Comparison of ENCODE assay signal across 26 cellular contexts in the genomic region with DNA sequence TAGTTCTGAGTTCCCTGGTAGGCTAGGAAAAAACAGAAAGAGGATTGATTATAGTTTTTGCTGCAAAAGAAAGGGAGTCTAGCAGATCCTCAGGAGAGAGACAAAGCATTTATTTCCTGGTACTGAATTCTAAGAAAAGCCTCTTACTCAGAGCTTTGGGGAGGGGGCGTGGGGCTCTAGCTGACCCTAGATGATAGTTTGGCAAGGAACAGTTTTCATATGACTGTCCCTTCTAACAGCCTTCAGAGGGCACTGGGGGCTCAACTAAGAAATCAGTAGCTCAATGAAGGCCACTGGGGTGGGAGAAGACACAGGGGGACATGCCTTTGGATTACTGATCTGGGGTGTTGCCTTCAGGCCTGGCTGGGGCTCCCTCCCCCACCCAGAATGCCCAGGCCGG. TPM values are rescaled to one million over a fixed set of nuclear protein-coding genes. Genes with fewer than 3 reads are reported as not detected.
DNase-seq lines count a peak whose midpoint lies in the region; ATAC-seq and TF ChIP-seq lines count a peak whose summit lies in the region.
"Had no signal": no experiment of that assay in that cellular context is flagged by ENCODE, and none has a peak within 500 bp of the region (broad histone marks: within the 10 kb centered on the region; RNA-seq: fewer than 3 reads in every experiment).

No MANE protein-coding gene starts in this region.

- H3K27ac ChIP-seq in hepatocyte: peak overlapping the region; percentile 69
- H3K27ac ChIP-seq: RWPE1 had no signal

- no peaks in the 10 kb centered on the region for H3K79me2 ChIP-seq in hepatocyte

- no peak for TF ChIP-seq CTCF in hepatocyte (IDR thresholded peaks at IDR 0.05; ENCODE audit: poor library complexity)

- H3K36me3 ChIP-seq in hepatocyte (replicated peaks; ENCODE audit: insufficient read depth, low read depth): no peaks in the 10 kb centered on the region

- no peaks in the 10 kb centered on the region for H3K36me3 Mint-ChIP-seq in activated CD4-positive, alpha-beta memory T cell treated with anti-CD3 and anti-CD28 coated beads for 36 hours
- H3K36me3 Mint-ChIP-seq in activated CD4-positive, alpha-beta memory T cell treated with anti-CD3 and anti-CD28 coated beads, Interleukin-2, amount 10 ng/mL, durations not matched to agents 7 days and 5 days (ENCODE audit: low read depth): no peaks in the 10 kb centered on the region
- H3K36me3 Mint-ChIP-seq: CD4-positive, alpha-beta memory T cell had no signal

- no peak overlapping the region for H3K4me3 Mint-ChIP-seq in activated CD4-positive, alpha-beta memory T cell treated with anti-CD3 and anti-CD28 coated beads for 36 hours
- no peak overlapping the region for H3K4me3 Mint-ChIP-seq in activated CD4-positive, alpha-beta memory T cell treated with anti-CD3 and anti-CD28 coated beads, Interleukin-2, amount 10 ng/mL, durations not matched to agents 7 days and 5 days
- peak overlapping the region in 1 of 2 donors; percentile 3 for H3K4me3 Mint-ChIP-seq in stimulated activated naive CD8-positive, alpha-beta T cell treated with anti-CD3 and anti-CD28 coated beads, Interleukin-15, amount 100 ng/mL, for 72 hours
- H3K4me3 Mint-ChIP-seq: CD4-positive, alpha-beta memory T cell had no signal

- POLR2A ChIA-PET in activated CD4-positive, alpha-beta memory T cell treated with anti-CD3 and anti-CD28 coated beads for 36 hours (lab: Charles Lee): no interaction called here
- POLR2A ChIA-PET in activated CD4-positive, alpha-beta memory T cell treated with anti-CD3 and anti-CD28 coated beads, Interleukin-2, amount 10 ng/mL, durations not matched to agents 7 days and 5 days (lab: Charles Lee): interaction anchor here (0.8 kb wide), 1 partner anchor 25 kb away, joined by 3 read pairs; no protein-coding TSS in a partner anchor

- H3K4me1 Mint-ChIP-seq in activated CD4-positive, alpha-beta memory T cell treated with anti-CD3 and anti-CD28 coated beads for 36 hours (ENCODE audit: low read depth): peaks cover 13% of the 10 kb centered on the region
- H3K4me1 Mint-ChIP-seq in activated CD4-positive, alpha-beta memory T cell treated with anti-CD3 and anti-CD28 coated beads, Interleukin-2, amount 10 ng/mL, durations not matched to agents 7 days and 5 days: peaks cover 20% of the 10 kb centered on the region
- H3K4me1 Mint-ChIP-seq in stimulated activated naive CD8-positive, alpha-beta T cell treated with anti-CD3 and anti-CD28 coated beads, Interleukin-15, amount 100 ng/mL, for 72 hours: peaks cover 34% of the 10 kb centered on the region

- intact Hi-C loops in activated CD4-positive, alpha-beta memory T cell treated with anti-CD3 and anti-CD28 coated beads for 36 hours (cut with micrococcal nuclease): no loop called here

- peak; percentile 31 for ATAC-seq in stimulated activated naive CD8-positive, alpha-beta T cell treated with anti-CD3 and anti-CD28 coated beads, Interleukin-15, amount 100 ng/mL, for 72 hours
- no peak for ATAC-seq in stimulated activated naive CD8-positive, alpha-beta T cell treated with anti-CD3 and anti-CD28 coated beads, Interleukin-15, Interleukin-2, amounts not matched to agents 100 U/mL and 50 U/mL, for 24 hours

- H3K4me2 ChIP-seq in hepatocyte: no peak overlapping the region

- CTCF ChIA-PET in activated CD4-positive, alpha-beta memory T cell treated with anti-CD3 and anti-CD28 coated beads for 36 hours (lab: Charles Lee): interaction anchor here (1.3 kb wide), 1 partner anchor 25 kb away, joined by 3 read pairs; no protein-coding TSS in a partner anchor
- CTCF ChIA-PET in activated CD4-positive, alpha-beta memory T cell treated with anti-CD3 and anti-CD28 coated beads, Interleukin-2, amount 10 ng/mL, durations not matched to agents 7 days and 5 days (lab: Charles Lee): interaction anchor here (1.9 to 4.7 kb wide), 3 partner anchors 18 to 25 kb away, joined by 6 to 32 read pairs (median 12); partner anchors contain the start of gene NAE1

- H3K9me3 ChIP-seq in hepatocyte (ENCODE audit: low read depth): no peaks in the 10 kb centered on the region

- no peak overlapping the region for H3K4me3 ChIP-seq in hepatocyte

- H2AFZ ChIP-seq in hepatocyte: no peak overlapping the region

- H3K27me3 ChIP-seq in hepatocyte: peaks cover 43% of the 10 kb centered on the region

- no peaks in the 10 kb centered on the region for H3K9me2 ChIP-seq in hepatocyte (replicated peaks; ENCODE audit: insufficient read depth)

- no peaks in the 10 kb centered on the region for H4K20me1 ChIP-seq in hepatocyte (ENCODE audit: insufficient read depth, poor library complexity, severe bottlenecking)

- peaks cover 27% of the 10 kb centered on the region for H3K27me3 Mint-ChIP-seq in activated CD4-positive, alpha-beta memory T cell treated with anti-CD3 and anti-CD28 coated beads for 36 hours
- H3K27me3 Mint-ChIP-seq in activated CD4-positive, alpha-beta memory T cell treated with anti-CD3 and anti-CD28 coated beads, Interleukin-2, amount 10 ng/mL, durations not matched to agents 7 days and 5 days: peaks cover 27% of the 10 kb centered on the region
- H3K27me3 Mint-ChIP-seq in stimulated activated naive CD8-positive, alpha-beta T cell treated with anti-CD3 and anti-CD28 coated beads, Interleukin-15, amount 100 ng/mL, for 72 hours: peaks cover 67% of the 10 kb centered on the region

- no peak overlapping the region for H3K27ac Mint-ChIP-seq in activated CD4-positive, alpha-beta memory T cell treated with anti-CD3 and anti-CD28 coated beads for 36 hours
- no peak overlapping the region for H3K27ac Mint-ChIP-seq in activated CD4-positive, alpha-beta memory T cell treated with anti-CD3 and anti-CD28 coated beads, Interleukin-2, amount 10 ng/mL, durations not matched to agents 7 days and 5 days
- H3K27ac Mint-ChIP-seq in stimulated activated naive CD8-positive, alpha-beta T cell treated with anti-CD3 and anti-CD28 coated beads, Interleukin-15, amount 100 ng/mL, for 72 hours: peak overlapping the region; percentile 3 to 71
- H3K27ac Mint-ChIP-seq: CD4-positive, alpha-beta memory T cell had no signal

- peak; percentile 22 for DNase-seq in activated CD4-positive, alpha-beta memory T cell treated with anti-CD3 and anti-CD28 coated beads for 36 hours
- DNase-seq in activated CD4-positive, alpha-beta memory T cell treated with anti-CD3 and anti-CD28 coated beads, Interleukin-2, amount 10 ng/mL, durations not matched to agents 7 days and 5 days: no peak
- DNase-seq in stimulated activated naive CD8-positive, alpha-beta T cell treated with anti-CD3 and anti-CD28 coated beads, Interleukin-15, amount 100 ng/mL, for 72 hours: no peak
- no peak for DNase-seq in stimulated activated naive CD8-positive, alpha-beta T cell treated with anti-CD3 and anti-CD28 coated beads, Interleukin-15, Interleukin-2, amounts not matched to agents 100 U/mL and 50 U/mL, for 24 hours
- DNase-seq in hepatocyte (ENCODE audit: low spot score) (no peak), NCI-H69 (lab: John Stamatoyannopoulos, UW) (no peak), ecto neural progenitor cell (ENCODE audit: low spot score) (no peak)
- DNase-seq: C1 segment of cervical spinal cord; CD4-positive, alpha-beta memory T cell; COR-L47; DMS53; Karpas-422; NCI-H1092; NCI-H1417 treated with DMSO at 0.1 percent for 48 hours; NCI-H1694 treated with DMSO at 0.1 percent for 48 hours; NCI-H2081; NCI-H2227 treated with DMSO at 0.1 percent for 48 hours; NCI-H526 treated with DMSO at 0.1 percent for 48 hours; SHP77 had no signal

- WGBS in hepatocyte (ENCODE audit: low lambda C conversion rate, missing lambda C conversion rate): 92% methylated on average over 2 of the region's 2 CpGs

- H3K9me3 Mint-ChIP-seq in activated CD4-positive, alpha-beta memory T cell treated with anti-CD3 and anti-CD28 coated beads for 36 hours: no peaks in the 10 kb centered on the region
- H3K9me3 Mint-ChIP-seq in activated CD4-positive, alpha-beta memory T cell treated with anti-CD3 and anti-CD28 coated beads, Interleukin-2, amount 10 ng/mL, durations not matched to agents 7 days and 5 days: no peaks in the 10 kb centered on the region
- H3K9me3 Mint-ChIP-seq in stimulated activated naive CD8-positive, alpha-beta T cell treated with anti-CD3 and anti-CD28 coated beads, Interleukin-15, amount 100 ng/mL, for 72 hours: no peaks in the 10 kb centered on the region
- H3K9me3 Mint-ChIP-seq: CD4-positive, alpha-beta memory T cell had no signal

- H3K4me1 ChIP-seq in hepatocyte (ENCODE audit: insufficient read depth): peaks cover 3% of the 10 kb centered on the region

RNA-seq across cellular contexts. Expression of gene CA7, which starts 4.0 kb away (rescaled TPM):
- total RNA-seq in activated CD4-positive, alpha-beta memory T cell treated with anti-CD3 and anti-CD28 coated beads for 36 hours: under 1 TPM in 1 of 2 experiments, not detected in 1; 0.12 TPM
- total RNA-seq in activated CD4-positive, alpha-beta memory T cell treated with anti-CD3 and anti-CD28 coated beads, Interleukin-2, amount 10 ng/mL, durations not matched to agents 7 days and 5 days: under 1 TPM in 1 of 2 experiments, not detected in 1; 0.13 TPM
- total RNA-seq in hepatocyte: 2.5 and 3.3 TPM in 2 replicates
- 0.25 and 3.3 TPM in 2 replicates for polyA plus RNA-seq in hepatocyte
- total RNA-seq: CD4-positive, alpha-beta memory T cell; Daoy; G401; HT-29; NCI-H460; OCI-LY7 had no signal
- polyA plus RNA-seq: AG04450; CD4-positive, alpha-beta memory T cell had no signal

RNA-seq across cellular contexts. Expression of gene NAE1, which starts 17.4 kb away (rescaled TPM):
- 100 to 1,000 TPM; 121 to 126 TPM for total RNA-seq in activated CD4-positive, alpha-beta memory T cell treated with anti-CD3 and anti-CD28 coated beads for 36 hours
- total RNA-seq in activated CD4-positive, alpha-beta memory T cell treated with anti-CD3 and anti-CD28 coated beads, Interleukin-2, amount 10 ng/mL, durations not matched to agents 7 days and 5 days: 10 to 100 TPM; 76.5 to 78.2 TPM
- 68.5 and 72.6 TPM in 2 replicates for total RNA-seq in hepatocyte
- 58.7 and 60.3 TPM in 2 replicates for polyA plus RNA-seq in hepatocyte

RNA-seq across cellular contexts. Expression of gene PDP2, which starts 32.1 kb away (rescaled TPM):
- 10 to 100 TPM; 42.4 to 45.5 TPM for total RNA-seq in activated CD4-positive, alpha-beta memory T cell treated with anti-CD3 and anti-CD28 coated beads for 36 hours
- total RNA-seq in activated CD4-positive, alpha-beta memory T cell treated with anti-CD3 and anti-CD28 coated beads, Interleukin-2, amount 10 ng/mL, durations not matched to agents 7 days and 5 days: 10 to 100 TPM; 30.7 to 33.9 TPM
- total RNA-seq in hepatocyte: 9.7 and 17.7 TPM in 2 replicates
- polyA plus RNA-seq in hepatocyte: 3.5 and 5.2 TPM in 2 replicates

RNA-seq across cellular contexts. Expression of gene TERB1, which starts 46.8 kb away (rescaled TPM):
- total RNA-seq in activated CD4-positive, alpha-beta memory T cell treated with anti-CD3 and anti-CD28 coated beads for 36 hours: not detected
- total RNA-seq in activated CD4-positive, alpha-beta memory T cell treated with anti-CD3 and anti-CD28 coated beads, Interleukin-2, amount 10 ng/mL, durations not matched to agents 7 days and 5 days: under 1 TPM in 1 of 2 experiments, not detected in 1; 0.15 TPM
- 0.07 TPM in 1 of 2 replicates, not detected in the other for total RNA-seq in hepatocyte
- not detected in 2 replicates for polyA plus RNA-seq in hepatocyte
- total RNA-seq: G401, HT-29 had no signal
- polyA plus RNA-seq: AG04450; CD4-positive, alpha-beta memory T cell had no signal

Comparison
In these comparisons a context has a peak if more than half of its experiments do, and no peak if none do; other contexts are left out.
1. H3K27ac Mint-ChIP-seq: peak in stimulated activated naive CD8-positive, alpha-beta T cell treated with anti-CD3 and anti-CD28 coated beads, Interleukin-15, amount 100 ng/mL, for 72 hours (2 of 2); none in activated CD4-positive, alpha-beta memory T cell treated with anti-CD3 and anti-CD28 coated beads for 36 hours (single experiment) and activated CD4-positive, alpha-beta memory T cell treated with anti-CD3 and anti-CD28 coated beads, Interleukin-2, amount 10 ng/mL, durations not matched to agents 7 days and 5 days (single experiment).